10 cellular contexts compared by ENCODE assay signal in the genomic region with DNA sequence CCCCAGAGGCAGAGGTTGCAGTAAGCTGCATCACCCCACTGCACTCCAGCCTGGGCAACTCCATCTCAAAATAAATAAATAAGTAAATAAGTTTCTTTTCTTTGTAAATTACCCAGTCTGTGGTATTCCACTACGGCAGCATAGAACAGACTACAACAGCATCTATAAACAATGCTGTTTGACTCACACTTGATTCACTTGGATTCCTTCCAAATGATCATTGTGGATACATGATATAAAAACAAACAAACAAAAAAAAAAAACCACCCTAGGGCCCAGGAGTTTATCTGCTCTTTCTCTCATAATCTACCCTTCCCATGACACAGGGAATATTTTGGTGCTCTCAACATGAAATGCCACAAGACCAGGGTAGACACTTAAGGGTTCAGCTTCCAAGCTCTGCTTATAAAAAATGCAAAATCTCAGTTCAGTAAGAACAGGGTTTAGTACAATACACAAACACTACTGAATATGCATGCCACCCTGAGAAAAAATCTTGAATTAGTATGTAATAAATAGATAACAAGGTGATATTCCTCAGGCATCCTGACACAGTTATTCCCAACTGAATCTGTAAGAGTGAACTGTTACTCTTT.
DNase-seq lines count a peak whose midpoint lies in the region; ATAC-seq and TF ChIP-seq lines count a peak whose summit lies in the region.
"Had no signal": no experiment of that assay in that cellular context is flagged by ENCODE, and none has a peak within 500 bp of the region (broad histone marks: within the 10 kb centered on the region; RNA-seq: fewer than 3 reads in every experiment).

No MANE protein-coding gene starts in this region.

- TF ChIP-seq CTCF in Panc1 (IDR thresholded peaks at IDR 0.05), result no peak

- DNase-seq in activated CD8-positive, alpha-beta memory T cell treated with anti-CD3 and anti-CD28 coated beads, Interleukin-2, amount 10 ng/mL, durations not matched to agents 7 days and 5 days, result no peak
- DNase-seq in activated CD8-positive, alpha-beta memory T cell treated with anti-CD3 and anti-CD28 coated beads for 24 hours, result no peak
- peak; percentile 86 for DNase-seq in Panc1 (ENCODE audit: low read depth, low spot score)
- peak; percentile 83 for DNase-seq in renal cortical epithelial cell (ENCODE audit: low read depth)
- no peak for DNase-seq in NCI-H82 (lab: John Stamatoyannopoulos, UW)
- no peak for DNase-seq in stimulated activated CD8-positive, alpha-beta memory T cell treated with anti-CD3 and anti-CD28 coated beads, Interleukin-4, amount 100 ng/mL, for 48 hours
- DNase-seq: NCI-H1092 treated with DMSO at 0.1 percent for 48 hours, SHP77 treated with DMSO at 0.1 percent for 48 hours had no signal

- intact Hi-C loops in Panc1 (cut with micrococcal nuclease; ENCODE audit: unreplicated experiment), result no loop called here

- ATAC-seq in activated CD8-positive, alpha-beta memory T cell treated with anti-CD3 and anti-CD28 coated beads, Interleukin-2, amount 10 ng/mL, durations not matched to agents 7 days and 5 days, result no peak
- ATAC-seq in Panc1 (peak; percentile 65), GM21529 (IDR thresholded peaks at IDR 0.05; ENCODE audit: unreplicated experiment) (no peak)

- POLR2A ChIA-PET in Panc1 (lab: Charles Lee), result no interaction called here

- H3K36me3 Mint-ChIP-seq in activated CD8-positive, alpha-beta memory T cell treated with anti-CD3 and anti-CD28 coated beads, Interleukin-2, amount 10 ng/mL, durations not matched to agents 7 days and 5 days, result peaks cover 42% of the 10 kb centered on the region

- H3K4me3 ChIP-seq in Panc1 (ENCODE audit: low read depth in 2 of 2, low read length in 2 of 2), result no peak overlapping the region

- H3K9me3 ChIP-seq in Panc1 (ENCODE audit: control insufficient read depth, insufficient read depth, low read depth, low read length), result no peaks in the 10 kb centered on the region

- peak overlapping the region; percentile 68 for H3K27ac Mint-ChIP-seq in activated CD8-positive, alpha-beta memory T cell treated with anti-CD3 and anti-CD28 coated beads, Interleukin-2, amount 10 ng/mL, durations not matched to agents 7 days and 5 days

- no peaks in the 10 kb centered on the region for H3K36me3 ChIP-seq in Panc1 (ENCODE audit: control insufficient read depth, insufficient read depth, low read length)

- 0 out of 2 replicates have a peak, but pooled peaks cover 7% of the 10 kb centered on the region for H3K4me1 ChIP-seq in Panc1 (ENCODE audit: control insufficient read depth, insufficient read depth, low read length)

- no peak overlapping the region for H3K27ac ChIP-seq in Panc1 (ENCODE audit: low read length)
- peak overlapping the region; percentile 99 for H3K27ac ChIP-seq in cingulate gyrus (ENCODE audit: low read depth, low read length)

- H3K4me3 Mint-ChIP-seq in activated CD8-positive, alpha-beta memory T cell treated with anti-CD3 and anti-CD28 coated beads, Interleukin-2, amount 10 ng/mL, durations not matched to agents 7 days and 5 days, result no peak overlapping the region

- no TSS peak for BruUV-seq in Panc1 (replicated peaks; lab: Mats Ljungman, UMichigan)

- in situ Hi-C loops in Panc1 (cut with HindIII; ENCODE audit: low pct_unique_long_range_greater_than_20kb, low sequenced_read_pairs), result no loop called here

- H3K9me3 Mint-ChIP-seq in activated CD8-positive, alpha-beta memory T cell treated with anti-CD3 and anti-CD28 coated beads, Interleukin-2, amount 10 ng/mL, durations not matched to agents 7 days and 5 days (ENCODE audit: low read depth), result no peaks in the 10 kb centered on the region

- no peaks in the 10 kb centered on the region for H3K27me3 ChIP-seq in Panc1 (ENCODE audit: control insufficient read depth, insufficient read depth, low read length)

- H3K4me1 Mint-ChIP-seq in activated CD8-positive, alpha-beta memory T cell treated with anti-CD3 and anti-CD28 coated beads, Interleukin-2, amount 10 ng/mL, durations not matched to agents 7 days and 5 days, result peaks cover 72% of the 10 kb centered on the region

- CTCF ChIA-PET in activated CD8-positive, alpha-beta memory T cell treated with anti-CD3 and anti-CD28 coated beads, Interleukin-2, amount 10 ng/mL, durations not matched to agents 7 days and 5 days (lab: Charles Lee), result interaction anchor here (1.4 kb wide), 1 partner anchor 37 kb away, joined by 5 read pairs; no protein-coding TSS in a partner anchor
- CTCF ChIA-PET in Panc1 (lab: Charles Lee), result interaction anchor here (0.7 kb wide), 1 partner anchor 863 kb away, joined by 5 read pairs; no protein-coding TSS in a partner anchor

- H3K27me3 Mint-ChIP-seq in activated CD8-positive, alpha-beta memory T cell treated with anti-CD3 and anti-CD28 coated beads, Interleukin-2, amount 10 ng/mL, durations not matched to agents 7 days and 5 days, result no peaks in the 10 kb centered on the region

Comparison
In these comparisons a context has a peak if more than half of its experiments do, and no peak if none do; other contexts are left out.
1. DNase-seq: peak in Panc1 (single experiment) and renal cortical epithelial cell (single experiment); none in activated CD8-positive, alpha-beta memory T cell treated with anti-CD3 and anti-CD28 coated beads, Interleukin-2, amount 10 ng/mL, durations not matched to agents 7 days and 5 days (single experiment), activated CD8-positive, alpha-beta memory T cell treated with anti-CD3 and anti-CD28 coated beads for 24 hours (single experiment), NCI-H82 (single experiment) and stimulated activated CD8-positive, alpha-beta memory T cell treated with anti-CD3 and anti-CD28 coated beads, Interleukin-4, amount 100 ng/mL, for 48 hours (single experiment).